ENCODE assay signal across 9 cellular contexts in genomic region chr6:31952140-31952805, GRCh38. TPM values are rescaled to one million over a fixed set of nuclear protein-coding genes. Genes with fewer than 3 reads are reported as not detected.
DNase-seq lines count a peak whose midpoint lies in the region; ATAC-seq and TF ChIP-seq lines count a peak whose summit lies in the region.
"Had no signal": no experiment of that assay in that cellular context is flagged by ENCODE, and none has a peak within 500 bp of the region (broad histone marks: within the 10 kb centered on the region; RNA-seq: fewer than 3 reads in every experiment).

No MANE protein-coding gene starts in this region.

- peaks cover 4% of the 10 kb centered on the region for H3K27me3 Mint-ChIP-seq in activated naive CD4-positive, alpha-beta T cell treated with anti-CD3 and anti-CD28 coated beads, Interleukin-2, amount 10 ng/mL, durations not matched to agents 7 days and 5 days
- H3K27me3 Mint-ChIP-seq: stimulated activated naive CD8-positive, alpha-beta T cell treated with anti-CD3 and anti-CD28 coated beads, Interleukin-15, Interleukin-2, amounts not matched to agents 100 ng/mL and 50 ng/mL, for 24 hours had no signal

- H3K4me3 ChIP-seq in prostate gland = no peak overlapping the region

- H3K9me3 ChIP-seq in prostate gland = no peaks in the 10 kb centered on the region

- 47% methylated on average over 5 of the region's 5 CpGs for WGBS in prostate gland

- no peaks in the 10 kb centered on the region for H3K27me3 ChIP-seq in prostate gland (replicated peaks; ENCODE audit: insufficient read depth)

- peak; percentile 68 for DNase-seq in activated CD8-positive, alpha-beta memory T cell treated with anti-CD3 and anti-CD28 coated beads for 24 hours
- no peak for DNase-seq in activated CD8-positive, alpha-beta memory T cell treated with anti-CD3 and anti-CD28 coated beads, Interleukin-2, amount 50 U/mL, for 4 hours
- DNase-seq in NCI-H2196 treated with DMSO at 0.1 percent for 48 hours (lab: John Stamatoyannopoulos, UW; ENCODE audit: unreplicated experiment) = peak; percentile 24
- DNase-seq in activated naive CD4-positive, alpha-beta T cell treated with anti-CD3 and anti-CD28 coated beads, Interleukin-2, amount 10 ng/mL, durations not matched to agents 7 days and 5 days = peak; percentile 55
- peak; percentile 82 for DNase-seq in Right ventricle myocardium superior
- peak; percentile 54 for DNase-seq in prostate gland (ENCODE audit: low spot score)
- no peak for DNase-seq in GM19240 (ENCODE audit: insufficient read length, low spot score)

- intact Hi-C loops in Right ventricle myocardium superior (cut with DNase I) = loop anchor here (5.0 kb wide), 1 partner anchor 270 kb away; the partner anchor contains the start of gene LY6G5C
- intact Hi-C loops in prostate gland (cut with DNase I) = no loop called here

- ATAC-seq in Right ventricle myocardium superior (ENCODE audit: poor library complexity) (peak; percentile 77), GM21825 (IDR thresholded peaks at IDR 0.05; ENCODE audit: unreplicated experiment) (no peak)

- H3K27ac Mint-ChIP-seq in activated naive CD4-positive, alpha-beta T cell treated with anti-CD3 and anti-CD28 coated beads, Interleukin-2, amount 10 ng/mL, durations not matched to agents 7 days and 5 days = no peak overlapping the region
- H3K27ac Mint-ChIP-seq: stimulated activated naive CD8-positive, alpha-beta T cell treated with anti-CD3 and anti-CD28 coated beads, Interleukin-15, Interleukin-2, amounts not matched to agents 100 ng/mL and 50 ng/mL, for 24 hours had no signal

- H3K4me1 Mint-ChIP-seq in activated naive CD4-positive, alpha-beta T cell treated with anti-CD3 and anti-CD28 coated beads, Interleukin-2, amount 10 ng/mL, durations not matched to agents 7 days and 5 days = peaks cover 2% of the 10 kb centered on the region

- no peaks in the 10 kb centered on the region for H3K9me3 Mint-ChIP-seq in activated naive CD4-positive, alpha-beta T cell treated with anti-CD3 and anti-CD28 coated beads, Interleukin-2, amount 10 ng/mL, durations not matched to agents 7 days and 5 days
- H3K9me3 Mint-ChIP-seq: stimulated activated naive CD8-positive, alpha-beta T cell treated with anti-CD3 and anti-CD28 coated beads, Interleukin-15, Interleukin-2, amounts not matched to agents 100 ng/mL and 50 ng/mL, for 24 hours had no signal

- H3K27ac ChIP-seq in prostate gland = peak overlapping the region in 1 of 2 donors; percentile 50

- TF ChIP-seq POLR2A in prostate gland (IDR thresholded peaks at IDR 0.05) = no peak

- no peak overlapping the region for H3K4me3 Mint-ChIP-seq in activated naive CD4-positive, alpha-beta T cell treated with anti-CD3 and anti-CD28 coated beads, Interleukin-2, amount 10 ng/mL, durations not matched to agents 7 days and 5 days
- H3K4me3 Mint-ChIP-seq: stimulated activated naive CD8-positive, alpha-beta T cell treated with anti-CD3 and anti-CD28 coated beads, Interleukin-15, Interleukin-2, amounts not matched to agents 100 ng/mL and 50 ng/mL, for 24 hours had no signal

- peak; percentile 27 to 82 (median 67) for TF ChIP-seq CTCF in prostate gland (IDR thresholded peaks at IDR 0.05)

- peaks cover 6 to 14% of the 10 kb centered on the region in 2 donors for H3K36me3 ChIP-seq in prostate gland

- peaks cover 40% of the 10 kb centered on the region for H3K36me3 Mint-ChIP-seq in activated naive CD4-positive, alpha-beta T cell treated with anti-CD3 and anti-CD28 coated beads, Interleukin-2, amount 10 ng/mL, durations not matched to agents 7 days and 5 days

- H3K4me1 ChIP-seq in prostate gland (replicated peaks) = no peaks in the 10 kb centered on the region

- CTCF ChIA-PET in activated naive CD4-positive, alpha-beta T cell treated with anti-CD3 and anti-CD28 coated beads, Interleukin-2, amount 10 ng/mL, durations not matched to agents 7 days and 5 days (lab: Charles Lee) = interaction anchor here (0.7 to 2.8 kb wide), 23 partner anchors 8 to 405 kb away, joined by 3 to 18 read pairs (median 4); partner anchors contain the start of genes DXO, EHMT2, LY6G5C and NFKBIL1

RNA-seq across cellular contexts. Expression of gene CFB, which starts 6.4 kb away (rescaled TPM):
- total RNA-seq in Right ventricle myocardium superior = 5.5 TPM
- total RNA-seq in prostate gland = 10 to 100 TPM; 32.1 to 48.6 TPM

RNA-seq across cellular contexts. Expression of gene NELFE, which starts 6.5 kb away (rescaled TPM):
- total RNA-seq in Right ventricle myocardium superior (39.6 TPM), prostate gland (10 to 100 TPM; 88.9 to 94.0 TPM)

RNA-seq across cellular contexts. Expression of gene SKIC2, which starts 6.7 kb away (rescaled TPM):
- total RNA-seq in Right ventricle myocardium superior = 33.6 TPM
- total RNA-seq in prostate gland = 10 to 100 TPM; 34.8 to 66.2 TPM

RNA-seq across cellular contexts. Expression of gene DXO, which starts 19.7 kb away (rescaled TPM):
- total RNA-seq in Right ventricle myocardium superior = 7.5 TPM
- total RNA-seq in prostate gland = 10 to 100 TPM; 21.9 to 36.0 TPM

RNA-seq across cellular contexts. Expression of gene C2, which starts 24.8 kb away (rescaled TPM):
- total RNA-seq in Right ventricle myocardium superior (7.6 TPM), prostate gland (10 to 100 TPM in 1 of 2 donors, 1 to 10 TPM in 1; 7.9 to 16.0 TPM)

Comparison
In these comparisons a context has a peak if more than half of its experiments do, and no peak if none do; other contexts are left out.
1. DNase-seq: peak in activated CD8-positive, alpha-beta memory T cell treated with anti-CD3 and anti-CD28 coated beads for 24 hours (single experiment), NCI-H2196 treated with DMSO at 0.1 percent for 48 hours (single experiment), activated naive CD4-positive, alpha-beta T cell treated with anti-CD3 and anti-CD28 coated beads, Interleukin-2, amount 10 ng/mL, durations not matched to agents 7 days and 5 days (single experiment), Right ventricle myocardium superior (single experiment) and prostate gland (single experiment); none in activated CD8-positive, alpha-beta memory T cell treated with anti-CD3 and anti-CD28 coated beads, Interleukin-2, amount 50 U/mL, for 4 hours (single experiment) and GM19240 (single experiment).